Comparison of ENCODE assay signal across 9 cellular contexts in the genomic region with DNA sequence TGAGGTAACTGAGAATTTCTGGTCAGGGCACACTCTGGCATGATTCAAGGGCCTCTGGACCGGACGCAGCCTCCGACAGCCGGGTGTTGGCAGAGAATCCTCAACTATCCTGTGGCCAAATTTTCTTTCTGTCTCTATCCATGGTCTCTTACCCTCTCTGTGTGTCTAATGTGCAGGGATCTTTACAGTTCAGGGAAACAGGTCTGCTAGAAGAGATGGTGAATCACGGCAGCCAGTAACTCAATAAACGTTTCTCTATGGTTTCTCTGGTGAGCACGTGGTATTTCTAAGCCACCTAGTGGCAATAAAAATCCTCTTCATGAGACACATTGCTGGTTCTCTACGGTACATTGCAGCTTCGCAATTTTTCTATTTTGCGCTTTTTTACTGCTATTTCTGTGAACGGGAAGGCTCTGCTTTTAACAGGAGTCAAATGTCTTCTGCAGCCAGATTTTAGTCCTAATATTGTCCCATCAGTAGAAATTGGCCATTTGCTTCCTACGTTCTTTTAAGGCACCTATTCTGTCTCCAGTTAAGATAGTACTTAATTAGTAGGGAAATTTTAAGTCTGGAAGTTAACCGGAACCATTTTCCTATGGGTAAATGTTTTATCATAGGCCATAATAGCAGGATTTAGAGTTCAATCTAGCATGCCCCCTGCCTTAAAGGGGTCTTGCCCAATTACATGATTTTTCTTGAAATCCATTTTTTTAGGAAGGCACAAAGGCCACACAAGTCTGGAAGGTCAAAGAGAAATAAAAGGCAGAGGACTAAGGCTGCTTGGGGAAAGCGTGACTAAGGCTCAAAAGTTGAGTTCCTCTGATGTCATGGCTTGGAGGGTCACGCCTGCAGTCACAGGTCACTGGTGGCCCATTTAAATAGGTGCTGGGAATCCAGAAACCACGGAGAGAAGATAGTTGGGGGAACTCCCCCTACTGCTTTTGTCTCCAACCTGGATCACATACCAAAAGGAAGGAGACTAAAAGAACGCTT. TPM values are rescaled to one million over a fixed set of nuclear protein-coding genes. Genes with fewer than 3 reads are reported as not detected.
A peak's percentile ranks its signal among the peaks of the same experiment; 100 is the strongest.
DNase-seq lines count a peak whose midpoint lies in the region; ATAC-seq, FAIRE-seq and TF ChIP-seq lines count a peak whose summit lies in the region.
"Had no signal": no experiment of that assay in that cellular context is flagged by ENCODE, and none has a peak within 500 bp of the region (broad histone marks: within the 10 kb centered on the region; RNA-seq: fewer than 3 reads in every experiment).

No MANE protein-coding gene starts in this region.

- intact Hi-C loops in pancreas (cut with DNase I), result no loop called here

- H3K36me3 Mint-ChIP-seq in activated T-cell treated with anti-CD3 and anti-CD28 coated beads, Interleukin-2, amount 50 U/mL, for 72 hours (ENCODE audit: insufficient read depth in 2 of 2), result no peaks in the 10 kb centered on the region

- CTCF ChIA-PET in AG04450 (lab: Charles Lee), result interaction anchor here (0.6 to 1.9 kb wide), 4 partner anchors 10 to 447 kb away, joined by 3 to 12 read pairs (median 3); no protein-coding TSS in a partner anchor

- H3K4me1 ChIP-seq in pancreas, result no peaks in the 10 kb centered on the region

- no peaks in the 10 kb centered on the region for H3K27me3 Mint-ChIP-seq in activated T-cell treated with anti-CD3 and anti-CD28 coated beads, Interleukin-2, amount 50 U/mL, for 72 hours (ENCODE audit: low read depth)

- H3K9me3 ChIP-seq in AG04450 (ENCODE audit: control insufficient read depth, insufficient read depth, low read length), result no peaks in the 10 kb centered on the region
- H3K9me3 ChIP-seq in pancreas, result no peaks in the 10 kb centered on the region
- H3K9me3 ChIP-seq: SJSA1 had no signal

- DNase-seq in AG04450 (ENCODE audit: low read depth, low spot score) (peak; percentile 48), ELR (ENCODE audit: low read depth) (peak; percentile 85), NCI-H146 treated with DMSO at 0.1 percent for 48 hours (lab: John Stamatoyannopoulos, UW; ENCODE audit: unreplicated experiment) (peak; percentile 35), glomerular visceral epithelial cell (ENCODE audit: extremely low spot score) (peak; percentile 58), pancreas (peak in 1 of 6 donors; percentile 32)
- DNase-seq in activated T-cell treated with anti-CD3 and anti-CD28 coated beads, Interleukin-2, amount 50 U/mL, for 72 hours, result peak; percentile 43 to 58

- H3K4me1 Mint-ChIP-seq in activated T-cell treated with anti-CD3 and anti-CD28 coated beads, Interleukin-2, amount 50 U/mL, for 72 hours (ENCODE audit: low read depth), result peaks cover 16% of the 10 kb centered on the region

- peak; percentile 71 for TF ChIP-seq CTCF in AG04450 (IDR thresholded peaks at IDR 0.05; ENCODE audit: low read depth, low read length)
- peak; percentile 24 to 57 (median 46) for TF ChIP-seq CTCF in pancreas (IDR thresholded peaks at IDR 0.05)

- peak; percentile 90 to 95 for ATAC-seq in activated T-cell treated with anti-CD3 and anti-CD28 coated beads, Interleukin-2, amount 50 U/mL, for 72 hours (replicated peaks in 1 of 2)
- ATAC-seq in pancreas (peak; percentile 77 to 99 (median 98)), HG03520 (IDR thresholded peaks at IDR 0.05; ENCODE audit: unreplicated experiment) (no peak), GM21576 (IDR thresholded peaks at IDR 0.05; ENCODE audit: unreplicated experiment) (no peak)

- FAIRE-seq in pancreas (lab: Jason Lieb, UNC), result no peak

- no peaks in the 10 kb centered on the region for H3K36me3 ChIP-seq in pancreas
- H3K36me3 ChIP-seq: SJSA1 had no signal

- 50 to 51% methylated on average over 17 of the region's 17 CpGs for WGBS in pancreas, 2 donors

- H3K4me3 ChIP-seq in AG04450 (ENCODE audit: low read depth, low read length) (no peak overlapping the region), pancreas (no peak overlapping the region)
- H3K4me3 ChIP-seq: SJSA1 had no signal

- no peaks in the 10 kb centered on the region for H3K9me3 Mint-ChIP-seq in activated T-cell treated with anti-CD3 and anti-CD28 coated beads, Interleukin-2, amount 50 U/mL, for 72 hours

- POLR2A ChIA-PET in AG04450 (lab: Yijun Ruan, JAX), result no interaction called here

- no peak overlapping the region for H3K27ac ChIP-seq in AG04450 (ENCODE audit: low read depth, low read length)
- no peak overlapping the region for H3K27ac ChIP-seq in pancreas
- H3K27ac ChIP-seq: SJSA1 had no signal

- H3K27me3 ChIP-seq in AG04450 (ENCODE audit: control insufficient read depth, insufficient read depth, low read length), result peaks cover 2% of the 10 kb centered on the region
- no peaks in the 10 kb centered on the region for H3K27me3 ChIP-seq in pancreas

- H3K4me3 Mint-ChIP-seq in activated T-cell treated with anti-CD3 and anti-CD28 coated beads, Interleukin-2, amount 50 U/mL, for 72 hours, result peak overlapping the region in 1 of 2 donors; percentile 3

- H3K27ac Mint-ChIP-seq in activated T-cell treated with anti-CD3 and anti-CD28 coated beads, Interleukin-2, amount 50 U/mL, for 72 hours, result no peak overlapping the region

RNA-seq across cellular contexts. Expression of gene QPRT, which starts 31.5 kb away (rescaled TPM):
- polyA plus RNA-seq in AG04450 (2011; rRNA removed) (16.0 and 16.6 TPM in 2 replicates), pancreas (10 to 100 TPM in 1 of 2 donors, 1 to 10 TPM in 1; 8.2 to 15.1 TPM)
- 12.5 and 21.5 TPM in 2 replicates for polyA minus RNA-seq in AG04450 (2011; rRNA and poly(A)+ RNA removed)
- total RNA-seq in activated T-cell treated with anti-CD3 and anti-CD28 coated beads, Interleukin-2, amount 50 U/mL, for 72 hours, result 1 to 10 TPM; 4.5 to 5.6 TPM
- total RNA-seq in pancreas, result 10 to 100 TPM; 16.3 to 29.7 (median 19.2) TPM

RNA-seq across cellular contexts. Expression of gene C16orf54, which starts 35.3 kb away (rescaled TPM):
- not detected in 2 replicates for polyA plus RNA-seq in AG04450 (2011; rRNA removed)
- not detected in 2 replicates for polyA minus RNA-seq in AG04450 (2011; rRNA and poly(A)+ RNA removed)
- total RNA-seq in activated T-cell treated with anti-CD3 and anti-CD28 coated beads, Interleukin-2, amount 50 U/mL, for 72 hours, result 10 to 100 TPM; 23.7 to 25.9 TPM
- total RNA-seq in pancreas, result 1 to 10 TPM in 2 of 6 donors, under 1 TPM in 3, not detected in 1; 0.24 to 1.5 (median 0.61) TPM
- under 1 TPM; 0.23 to 0.26 TPM for polyA plus RNA-seq in pancreas
- total RNA-seq: SJSA1 had no signal

RNA-seq across cellular contexts. Expression of gene SPN, which starts 47.5 kb away (rescaled TPM):
- polyA plus RNA-seq in AG04450 (2011; rRNA removed) (0.04 and 0.05 TPM in 2 replicates), pancreas (under 1 TPM; 0.16 to 0.49 TPM)
- not detected in 2 replicates for polyA minus RNA-seq in AG04450 (2011; rRNA and poly(A)+ RNA removed)
- 10 to 100 TPM; 77.4 to 84.4 TPM for total RNA-seq in activated T-cell treated with anti-CD3 and anti-CD28 coated beads, Interleukin-2, amount 50 U/mL, for 72 hours
- 1 to 10 TPM in 3 of 6 donors, under 1 TPM in 3; 0.23 to 6.4 (median 1.3) TPM for total RNA-seq in pancreas
- total RNA-seq: SJSA1 had no signal

Comparison
In these comparisons a context has a peak if more than half of its experiments do, and no peak if none do; other contexts are left out.
1. ATAC-seq: peak in activated T-cell treated with anti-CD3 and anti-CD28 coated beads, Interleukin-2, amount 50 U/mL, for 72 hours (2 of 2) and pancreas (4 of 4); none in HG03520 (single experiment) and GM21576 (single experiment).
2. RNA of gene C16orf54, which starts 35.3 kb away (total RNA-seq): 23.7 to 25.9 TPM in activated T-cell treated with anti-CD3 and anti-CD28 coated beads, Interleukin-2, amount 50 U/mL, for 72 hours; 0.24 to 1.5 TPM in pancreas; every median in the first group is over 4 times any median in the second.
3. RNA of gene SPN, which starts 47.5 kb away (total RNA-seq): 77.4 to 84.4 TPM in activated T-cell treated with anti-CD3 and anti-CD28 coated beads, Interleukin-2, amount 50 U/mL, for 72 hours; 0.23 to 6.4 TPM in pancreas; every median in the first group is over 10 times any median in the second.